ENCODE assay signal across 1 cellular context in genomic region chr11:70650075-70650909, GRCh38.
TF ChIP-seq lines count a peak whose summit lies in the region.

No MANE protein-coding gene starts in this region.

TF ChIP-seq in SK-N-SH, 30 proteins besides CTCF, POLR2A, EP300 and RAD21 (continued from another document):
- no peak for TF ChIP-seq USF2 (IDR thresholded peaks at IDR 0.05; ENCODE audit: borderline replicate concordance, low read depth, low read length)
TF ChIP-seq in SK-N-SH: peak in this region for 1.
